Comparison of ENCODE assay signal across 20 cellular contexts in the genomic region with DNA sequence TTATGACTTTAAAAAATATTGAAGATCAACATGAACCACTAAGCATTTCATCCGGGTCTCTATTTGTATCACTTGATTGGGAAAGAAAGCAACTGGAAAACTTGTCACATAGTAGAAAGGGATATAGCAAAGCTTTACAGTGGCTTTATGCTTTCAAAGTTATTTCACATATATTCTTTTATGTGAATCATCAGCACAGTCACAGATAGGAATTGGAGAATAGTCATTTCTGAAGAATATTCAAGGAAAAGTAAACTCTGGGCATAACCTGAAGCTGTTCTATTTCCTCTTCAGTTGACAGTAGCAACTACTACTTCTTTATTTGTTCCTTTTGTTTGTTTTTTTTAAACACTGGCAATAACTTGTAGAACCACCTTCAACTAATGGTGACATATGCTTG.
A peak's percentile ranks its signal among the peaks of the same experiment; 100 is the strongest.
DNase-seq lines count a peak whose midpoint lies in the region; TF ChIP-seq lines count a peak whose summit lies in the region.
"Had no signal": no experiment of that assay in that cellular context is flagged by ENCODE, and none has a peak within 500 bp of the region (broad histone marks: within the 10 kb centered on the region; RNA-seq: fewer than 3 reads in every experiment).

No MANE protein-coding gene starts in this region.

- peak; percentile 18 for DNase-seq in ELR (ENCODE audit: low read depth)
- DNase-seq in LNCaP clone FGC (ENCODE audit: low read depth), result peak; percentile 22
- no peak for DNase-seq in hepatic stellate cell (ENCODE audit: low spot score)
- DNase-seq in NCI-H2196 (lab: John Stamatoyannopoulos, UW; ENCODE audit: unreplicated experiment), result no peak
- no peak for DNase-seq in GM10266 (ENCODE audit: extremely low spot score)
- DNase-seq in caudate nucleus (lab: John Stamatoyannopoulos, UW), result no peak
- DNase-seq: 8988T; ACHN; AML-193; BE2C; CD4-positive, alpha-beta T cell; CD8-positive, alpha-beta memory T cell; DMS 273 treated with DMSO at 0.1 percent for 48 hours; DMS79; GOT3 had no signal

- TF ChIP-seq CTCF in LNCaP clone FGC (IDR thresholded peaks at IDR 0.05; ENCODE audit: control insufficient read depth, extremely low read depth, insufficient read depth) (no peak), VCaP (conservative IDR thresholded peaks at IDR 0.05) (no peak), GM10266 (IDR thresholded peaks at IDR 0.05; ENCODE audit: control insufficient read depth, insufficient read depth, low read depth, missing control alignments) (no peak)

- no peak overlapping the region for H3K4me3 ChIP-seq in LNCaP clone FGC (ENCODE audit: low read depth, low read length)
- H3K4me3 ChIP-seq: A549; BLaER1 treated with 17β-estradiol and CSF1 and Interleukin-3, amounts not matched to agents 10 nM and 100 nM; GM12878; HAP-1 had no signal

- H3K27ac ChIP-seq in VCaP (peak overlapping the region; percentile 66), caudate nucleus (ENCODE audit: low read depth, low read length) (no peak overlapping the region)
- H3K27ac ChIP-seq: A549; BLaER1 treated with 17β-estradiol and CSF1 and Interleukin-3, amounts not matched to agents 10 nM and 100 nM had no signal

Comparison
In these comparisons a context has a peak if more than half of its experiments do, and no peak if none do; other contexts are left out.
1. DNase-seq: peak in ELR (single experiment) and LNCaP clone FGC (single experiment); none in hepatic stellate cell (single experiment), NCI-H2196 (single experiment), GM10266 (single experiment) and caudate nucleus (0 of 61).